ENCODE assay signal across 1 cellular context in genomic region chr19:19138110-19138981, GRCh38.
A peak's percentile ranks its signal among the peaks of the same experiment; 100 is the strongest.
TF ChIP-seq lines count a peak whose summit lies in the region.

TSS of gene TMEM161A (minus strand) at chr19:19138478. CDS start at chr19:19138428, 50 bp downstream.

TF ChIP-seq in K562, 482 proteins besides CTCF, POLR2A, EP300 and RAD21 (continued from another document and continues in another):
- TF ChIP-seq THAP12 (CRISPR knock-in tag; IDR thresholded peaks at IDR 0.05) (peak; percentile 52; the same call in 1 of the 2 replicates), ASH1L (IDR thresholded peaks at IDR 0.05; ENCODE audit: borderline replicate concordance, low read depth, partially characterized antibody) (peak; percentile 95), JUND (IDR thresholded peaks at IDR 0.05; ENCODE audit: borderline replicate concordance, low read depth, low read length) (peak; percentile 63), JUND (tag; IDR thresholded peaks at IDR 0.05; ENCODE audit: borderline replicate concordance, low read depth, low read length) (no peak; the same call in 2 of the 3 replicates), BCOR (IDR thresholded peaks at IDR 0.05) (peak; percentile 99), ZNF449 (CRISPR knock-in tag; IDR thresholded peaks at IDR 0.05) (no peak), JUN (IDR thresholded peaks at IDR 0.05; ENCODE audit: borderline replicate concordance, low read depth, low read length) (peak; percentile 53; the same call in 1 of the 2 replicates), JUN (CRISPR knock-in tag; IDR thresholded peaks at IDR 0.05; ENCODE audit: borderline replicate concordance) (0 out of 2 replicates have a peak, but pooled peaks have one; percentile 68), HDAC2 (IDR thresholded peaks at IDR 0.05) (peak; percentile 95), TRIM24 (IDR thresholded peaks at IDR 0.05) (peak in 1 of 2 experiments; percentile 12; a peak in 1 of 4 replicates), NEUROD1 (IDR thresholded peaks at IDR 0.05; ENCODE audit: borderline replicate concordance, low read depth, low read length, partially characterized antibody) (peak; percentile 93), ZNF592 (IDR thresholded peaks at IDR 0.05) (peak; percentile 28; the same call in 1 of the 2 replicates), RCOR1 (IDR thresholded peaks at IDR 0.05; ENCODE audit: borderline replicate concordance in 1 of 2, low read depth in 2 of 2, low read length in 2 of 2) (peak; percentile 54 to 58; a peak in 2 of 4 replicates), PRDM10 (IDR thresholded peaks at IDR 0.05; ENCODE audit: partially characterized antibody) (peak; percentile 47), OTX1 (CRISPR knock-in tag; IDR thresholded peaks at IDR 0.05) (no peak), GATA2 (CRISPR knock-in tag; IDR thresholded peaks at IDR 0.05) (peak; percentile 92), RUNX1 (IDR thresholded peaks at IDR 0.05; ENCODE audit: low read depth) (peak; percentile 58; the same call in 1 of the 2 replicates), E4F1 (CRISPR knock-in tag; IDR thresholded peaks at IDR 0.05; ENCODE audit: borderline replicate concordance) (no peak), POLR2G (IDR thresholded peaks at IDR 0.05; ENCODE audit: low read depth, low read length) (peak; percentile 95), RBBP5 (IDR thresholded peaks at IDR 0.05; ENCODE audit: borderline replicate concordance, insufficient read depth, low read length, poor library complexity, severe bottlenecking) (peak; percentile 65), FOXO4 (CRISPR knock-in tag; IDR thresholded peaks at IDR 0.05) (no peak), C11orf30 (IDR thresholded peaks at IDR 0.05; ENCODE audit: low read depth) (0 out of 2 replicates have a peak, but pooled peaks have one; percentile 10), KDM5B (IDR thresholded peaks at IDR 0.05; ENCODE audit: insufficient replicate concordance, low read depth, low read length) (peak; percentile 93), FOXJ3 (CRISPR knock-in tag; IDR thresholded peaks at IDR 0.05) (no peak), RFX5 (IDR thresholded peaks at IDR 0.05; ENCODE audit: low read depth, low read length) (no peak), POLR2H (tag; IDR thresholded peaks at IDR 0.05; ENCODE audit: low read depth) (no peak), ZFX (CRISPR knock-in tag; IDR thresholded peaks at IDR 0.05) (peak; percentile 83), MBD2 (IDR thresholded peaks at IDR 0.05; ENCODE audit: borderline replicate concordance, low read depth) (peak; percentile 99), RNF2 (IDR thresholded peaks at IDR 0.05) (peak; percentile 70; the same call in 1 of the 2 replicates), FOXA3 (CRISPR knock-in tag; conservative IDR thresholded peaks at IDR 0.05 in 1 of 2, IDR thresholded peaks at IDR 0.05 in 1 of 2) (peak in 1 of 2 experiments; percentile 59; a peak in 1 of 4 replicates), MCM2 (IDR thresholded peaks at IDR 0.05; ENCODE audit: low read depth) (no peak), MTA2 (IDR thresholded peaks at IDR 0.05; ENCODE audit: low read depth) (no peak), BHLHE40 (IDR thresholded peaks at IDR 0.05; ENCODE audit: low read length) (peak; percentile 68), KHSRP (IDR thresholded peaks at IDR 0.05) (no peak), SNIP1 (IDR thresholded peaks at IDR 0.05; ENCODE audit: low read depth) (no peak), MAX (CRISPR knock-in tag; IDR thresholded peaks at IDR 0.05) (peak; percentile 87), ARID4B (CRISPR knock-in tag; IDR thresholded peaks at IDR 0.05) (peak; percentile 61), MAZ (CRISPR knock-in tag; conservative IDR thresholded peaks at IDR 0.05 in 1 of 2, IDR thresholded peaks at IDR 0.05 in 1 of 2) (peak; percentile 20 to 58; a peak in 2 of 4 replicates), CREB1 (IDR thresholded peaks at IDR 0.05) (peak; percentile 74), CREB1 (CRISPR knock-in tag; IDR thresholded peaks at IDR 0.05) (peak; percentile 84), SAP30 (IDR thresholded peaks at IDR 0.05; ENCODE audit: borderline replicate concordance, insufficient read depth, low read depth, low read length, poor library complexity, severe bottlenecking) (no peak), SP1 (CRISPR knock-in tag; IDR thresholded peaks at IDR 0.05) (peak; percentile 79)
